20 cellular contexts compared by ENCODE assay signal in the genomic region with DNA sequence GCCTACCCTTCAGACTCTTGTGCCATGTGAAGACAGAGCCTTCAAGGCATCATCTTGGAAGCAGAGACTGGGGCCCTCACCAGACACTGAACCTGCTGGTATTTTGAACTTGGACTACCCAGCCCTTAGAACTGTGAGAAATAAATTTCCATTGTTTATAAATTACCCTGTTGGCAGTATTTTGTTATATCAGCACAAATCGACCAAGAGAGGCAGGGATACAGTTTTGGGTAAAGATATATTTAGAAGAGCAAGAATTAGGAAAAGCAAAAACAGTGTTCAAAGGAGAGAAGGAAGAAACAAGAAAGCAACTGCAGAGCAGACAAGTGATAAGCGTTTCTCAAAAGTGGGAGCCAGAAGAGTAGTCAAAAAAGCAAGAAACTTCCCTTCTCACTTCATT.
DNase-seq lines count a peak whose midpoint lies in the region; ATAC-seq, FAIRE-seq and TF ChIP-seq lines count a peak whose summit lies in the region.
"Had no signal": no experiment of that assay in that cellular context is flagged by ENCODE, and none has a peak within 500 bp of the region (broad histone marks: within the 10 kb centered on the region; RNA-seq: fewer than 3 reads in every experiment).

No MANE protein-coding gene starts in this region.

- FAIRE-seq in HepG2 (lab: Jason Lieb, UNC), result no peak
- FAIRE-seq: D721Med, G401.6, GM12891, GM19239 had no signal

- BruUV-seq in HepG2 (replicated peaks; lab: Mats Ljungman, UMichigan), result no TSS peak

- TF ChIP-seq CTCF in HepG2 (CRISPR knock-in tag; IDR thresholded peaks at IDR 0.05), result no peak
- no peak for TF ChIP-seq CTCF in right lobe of liver (IDR thresholded peaks at IDR 0.05)
- no peak for TF ChIP-seq CTCF in endodermal cell (conservative IDR thresholded peaks at IDR 0.05)
- no peak for TF ChIP-seq CTCF in CD14-positive monocyte (IDR thresholded peaks at IDR 0.05)

- H4K20me1 ChIP-seq in HepG2 (ENCODE audit: insufficient read depth, low read length), result no peaks in the 10 kb centered on the region
- H4K20me1 ChIP-seq: BLaER1 had no signal

- DNase-seq in HepG2 (ENCODE audit: low spot score) (no peak), right lobe of liver (no peak), endodermal cell (no peak), CD14-positive monocyte (ENCODE audit: low spot score) (no peak)
- no peak for DNase-seq in activated CD8-positive, alpha-beta memory T cell treated with anti-CD3 and anti-CD28 coated beads, Interleukin-2, amount 50 U/mL, for 4 hours
- DNase-seq: ACHN; BE2C; C1 segment of cervical spinal cord; Caco-2; Calu3; CD4-positive, alpha-beta T cell; CD8-positive, alpha-beta T cell; DMS79 treated with DMSO at 0.1 percent for 48 hours; GF-D8 had no signal

- H3K27me3 ChIP-seq in HepG2 (ENCODE audit: control insufficient read depth in 1 of 2, insufficient read depth in 2 of 2, low read length in 2 of 2), result no peaks in the 10 kb centered on the region
- H3K27me3 ChIP-seq in right lobe of liver, result no peaks in the 10 kb centered on the region
- no peaks in the 10 kb centered on the region for H3K27me3 ChIP-seq in endodermal cell (ENCODE audit: control insufficient read depth, insufficient read depth, low read length, poor library complexity, severe bottlenecking)
- H3K27me3 ChIP-seq: BE2C, BLaER1 had no signal

- no peak for TF ChIP-seq POLR2A in HepG2 (IDR thresholded peaks at IDR 0.05; ENCODE audit: insufficient read depth in 1 of 2, low read depth in 2 of 2, low read length in 2 of 2)
- no peak for TF ChIP-seq POLR2A in right lobe of liver (IDR thresholded peaks at IDR 0.05)

- POLR2A ChIA-PET in HepG2 (lab: Yijun Ruan, JAX), result no interaction called here

- no peaks in the 10 kb centered on the region for H3K4me1 ChIP-seq in HepG2 (ENCODE audit: insufficient read depth, low read length)
- no peaks in the 10 kb centered on the region for H3K4me1 ChIP-seq in right lobe of liver
- no peaks in the 10 kb centered on the region for H3K4me1 ChIP-seq in endodermal cell (ENCODE audit: control insufficient read depth, insufficient read depth, low read length)
- H3K4me1 ChIP-seq: BLaER1, Caco-2 had no signal

- WGBS in HepG2 (ENCODE audit: low lambda C conversion rate), result 72% methylated on average over 2 of the region's 2 CpGs
- 58% methylated on average over 2 of the region's 2 CpGs for WGBS in right lobe of liver (ENCODE audit: insufficient coverage, low coverage, low lambda C conversion rate, missing lambda C conversion rate)
- WGBS in endodermal cell (ENCODE audit: insufficient coverage in 1 of 2, insufficient read length in 1 of 2), 2 experiments, result 96 to 100% methylated on average over 1 to 2 of the region's 2 CpGs

- H3K4me3 ChIP-seq in HepG2 (replicated peaks in 1 of 3; ENCODE audit: insufficient read depth in 1 of 3, low read depth in 2 of 3, low read length in 3 of 3) (no peak overlapping the region), right lobe of liver (no peak overlapping the region), endodermal cell (ENCODE audit: low read length) (peak overlapping the region; percentile 62)
- H3K4me3 ChIP-seq: BLaER1 had no signal

- no peak for TF ChIP-seq RAD21 in HepG2 (CRISPR knock-in tag; IDR thresholded peaks at IDR 0.05)

- H3K79me2 ChIP-seq in HepG2 (ENCODE audit: insufficient read depth, low read length), result no peaks in the 10 kb centered on the region

- in situ Hi-C loops in HepG2 (cut with HindIII; ENCODE audit: extremely low pct_ligation_motif_present, low pct_unique_long_range_greater_than_20kb), result no loop called here

- no peak overlapping the region for H3K4me3 Mint-ChIP-seq in endodermal cell
- no peak overlapping the region for H3K4me3 Mint-ChIP-seq in CD14-positive monocyte
- H3K4me3 Mint-ChIP-seq: CD4-positive, alpha-beta T cell; CD8-positive, alpha-beta T cell had no signal

- TF ChIP-seq EP300 in HepG2 (IDR thresholded peaks at IDR 0.05; ENCODE audit: low read depth in 2 of 2, low read length in 2 of 2) (no peak), HepG2 (CRISPR knock-in tag; IDR thresholded peaks at IDR 0.05; ENCODE audit: borderline replicate concordance) (no peak)

- H3K9ac ChIP-seq in HepG2 (ENCODE audit: insufficient read depth, low read depth, low read length), result no peak overlapping the region
- no peak overlapping the region for H3K9ac ChIP-seq in endodermal cell (ENCODE audit: extremely low read depth, low read length, poor library complexity, severe bottlenecking)
- H3K9ac ChIP-seq: BLaER1 had no signal

- no peak overlapping the region for H2AFZ ChIP-seq in HepG2 (ENCODE audit: low read length)

- H3K9me3 ChIP-seq in HepG2 (ENCODE audit: low read length) (peaks cover 9% of the 10 kb centered on the region; the same call in 1 of the 2 replicates), right lobe of liver (no peaks in the 10 kb centered on the region), endodermal cell (ENCODE audit: control insufficient read depth, low read length) (peaks cover 16% of the 10 kb centered on the region)
- H3K9me3 ChIP-seq: BE2C had no signal

- H3K4me2 ChIP-seq in HepG2 (ENCODE audit: low read depth, low read length), result no peak overlapping the region
- H3K4me2 ChIP-seq: BLaER1 had no signal

- ATAC-seq in HepG2, result no peak
- no peak for ATAC-seq in right lobe of liver
- ATAC-seq: CD8-positive, alpha-beta T cell had no signal

- H3K9me3 Mint-ChIP-seq in endodermal cell (peaks cover 16% of the 10 kb centered on the region), CD14-positive monocyte (peaks cover 0 to 11% (median 5%) of the 10 kb centered on the region in 7 donors)

- H3K27me3 Mint-ChIP-seq in endodermal cell (ENCODE audit: insufficient read depth) (no peaks in the 10 kb centered on the region), CD14-positive monocyte (ENCODE audit: low read depth in 3 of 3) (no peaks in the 10 kb centered on the region)
- H3K27me3 Mint-ChIP-seq: CD4-positive, alpha-beta T cell had no signal

- no peaks in the 10 kb centered on the region for H3K36me3 ChIP-seq in HepG2 (replicated peaks in 1 of 2; ENCODE audit: control insufficient read depth in 1 of 2, insufficient read depth in 2 of 2, low read length in 2 of 2)
- H3K36me3 ChIP-seq in right lobe of liver, result no peaks in the 10 kb centered on the region
- peaks cover 5% of the 10 kb centered on the region for H3K36me3 ChIP-seq in endodermal cell (ENCODE audit: control insufficient read depth, insufficient read depth, low read length)
- H3K36me3 ChIP-seq: BE2C, BLaER1 had no signal

- H3K27ac ChIP-seq in HepG2 (ENCODE audit: extremely low read length, insufficient read depth, low read length) (no peak overlapping the region), right lobe of liver (no peak overlapping the region), endodermal cell (ENCODE audit: low read depth, low read length) (no peak overlapping the region)
- H3K27ac ChIP-seq: 22Rv1, BLaER1 had no signal

- CTCF ChIA-PET in HepG2 (lab: Yijun Ruan, JAX; ENCODE audit: low intra/inter-chr PET ratio, low total read pairs), result no interaction called here

- intact Hi-C loops in HepG2 (cut with micrococcal nuclease; ENCODE audit: unreplicated experiment) (no loop called here), right lobe of liver (cut with DNase I) (no loop called here), CD14-positive monocyte (cut with micrococcal nuclease) (no loop called here)

- no peak overlapping the region for H3K27ac Mint-ChIP-seq in endodermal cell
- H3K27ac Mint-ChIP-seq in CD14-positive monocyte, result no peak overlapping the region
- H3K27ac Mint-ChIP-seq: CD4-positive, alpha-beta T cell; CD8-positive, alpha-beta T cell had no signal

- H3K36me3 Mint-ChIP-seq in endodermal cell (ENCODE audit: low read depth) (peaks cover 13% of the 10 kb centered on the region), CD14-positive monocyte (no peaks in the 10 kb centered on the region)
- H3K36me3 Mint-ChIP-seq: CD8-positive, alpha-beta T cell had no signal

- H3K4me1 Mint-ChIP-seq in endodermal cell (peaks cover 12% of the 10 kb centered on the region), CD14-positive monocyte (no peaks in the 10 kb centered on the region)

TF ChIP-seq in HepG2, 621 proteins besides CTCF, POLR2A, EP300 and RAD21:
- TF ChIP-seq, protein P1, sequence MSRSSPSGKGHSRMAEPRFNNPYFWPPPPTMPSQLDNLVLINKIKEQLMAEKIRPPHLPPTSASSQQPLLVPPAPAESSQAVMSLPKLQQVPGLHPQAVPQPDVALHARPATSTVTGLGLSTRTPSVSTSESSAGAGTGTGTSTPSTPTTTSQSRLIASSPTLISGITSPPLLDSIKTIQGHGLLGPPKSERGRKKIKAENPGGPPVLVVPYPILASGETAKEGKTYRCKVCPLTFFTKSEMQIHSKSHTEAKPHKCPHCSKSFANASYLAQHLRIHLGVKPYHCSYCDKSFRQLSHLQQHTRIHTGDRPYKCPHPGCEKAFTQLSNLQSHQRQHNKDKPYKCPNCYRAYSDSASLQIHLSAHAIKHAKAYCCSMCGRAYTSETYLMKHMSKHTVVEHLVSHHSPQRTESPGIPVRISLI (CRISPR knock-in tag; IDR thresholded peaks at IDR 0.05; ENCODE audit: borderline replicate concordance), result no peak
- TF ChIP-seq, protein P2, sequence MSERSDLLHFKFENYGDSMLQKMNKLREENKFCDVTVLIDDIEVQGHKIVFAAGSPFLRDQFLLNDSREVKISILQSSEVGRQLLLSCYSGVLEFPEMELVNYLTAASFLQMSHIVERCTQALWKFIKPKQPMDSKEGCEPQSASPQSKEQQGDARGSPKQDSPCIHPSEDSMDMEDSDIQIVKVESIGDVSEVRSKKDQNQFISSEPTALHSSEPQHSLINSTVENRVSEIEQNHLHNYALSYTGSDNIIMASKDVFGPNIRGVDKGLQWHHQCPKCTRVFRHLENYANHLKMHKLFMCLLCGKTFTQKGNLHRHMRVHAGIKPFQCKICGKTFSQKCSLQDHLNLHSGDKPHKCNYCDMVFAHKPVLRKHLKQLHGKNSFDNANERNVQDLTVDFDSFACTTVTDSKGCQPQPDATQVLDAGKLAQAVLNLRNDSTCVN (CRISPR knock-in tag; IDR thresholded peaks at IDR 0.05; ENCODE audit: borderline replicate concordance), result no peak
- TF ChIP-seq NFRKB (IDR thresholded peaks at IDR 0.05) (no peak), MAFF (IDR thresholded peaks at IDR 0.05; ENCODE audit: low read depth, low read length) (peak; percentile 64), ZNF564 (CRISPR knock-in tag; IDR thresholded peaks at IDR 0.05) (peak; percentile 82; the same call in 1 of the 2 replicates), MAFK (conservative IDR thresholded peaks at IDR 0.05 in 1 of 2, IDR thresholded peaks at IDR 0.05 in 1 of 2; ENCODE audit: low read length in 2 of 2) (peak; percentile 62 to 77; a peak in 3 of 4 replicates)
TF ChIP-seq in HepG2: peak in this region for 3.
